18 cellular contexts compared by ENCODE assay signal in the genomic region with DNA sequence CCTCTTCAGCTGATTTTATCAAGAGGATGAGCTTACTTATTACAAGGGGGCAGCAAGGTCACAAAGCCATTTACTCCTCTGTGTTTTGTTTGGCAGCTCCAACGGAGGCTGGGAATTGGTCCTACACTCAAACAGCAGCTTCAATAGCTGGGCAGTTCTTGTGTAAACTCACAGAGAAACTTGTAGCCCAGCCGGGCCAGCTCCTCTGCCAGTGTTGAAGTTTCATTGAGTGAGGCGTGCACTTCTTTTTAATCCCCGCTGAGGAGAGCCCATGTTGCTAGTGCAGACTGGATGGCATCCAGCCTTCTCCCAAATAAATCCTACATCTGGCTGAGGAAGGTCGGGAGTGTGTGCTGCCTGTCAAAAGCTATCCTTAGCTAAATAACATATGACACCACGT. TPM values are rescaled to one million over a fixed set of nuclear protein-coding genes. Genes with fewer than 3 reads are reported as not detected.
DNase-seq lines count a peak whose midpoint lies in the region; ATAC-seq and TF ChIP-seq lines count a peak whose summit lies in the region.
"Had no signal": no experiment of that assay in that cellular context is flagged by ENCODE, and none has a peak within 500 bp of the region (broad histone marks: within the 10 kb centered on the region; RNA-seq: fewer than 3 reads in every experiment).

No MANE protein-coding gene starts in this region.

- no peak overlapping the region for H3K4me3 ChIP-seq in upper lobe of right lung

- H3K4me1 ChIP-seq in upper lobe of right lung: peaks cover 9% of the 10 kb centered on the region

- peak; percentile 79 for ATAC-seq in upper lobe of right lung
- ATAC-seq in HG02642 (IDR thresholded peaks at IDR 0.05; ENCODE audit: poor library complexity, unreplicated experiment): no peak
- ATAC-seq: activated CD4-positive, CD25-positive, alpha-beta regulatory T cell treated with anti-CD3 and anti-CD28 coated beads, Interleukin-2, amount 50 U/mL, for 24 hours; PC-3 had no signal

- peak; percentile 47 for DNase-seq in NCI-H2029 treated with DMSO at 0.1 percent for 48 hours (lab: John Stamatoyannopoulos, UW)
- no peak for DNase-seq in NCI-H2029 (lab: John Stamatoyannopoulos, UW)
- peak; percentile 26 for DNase-seq in fibroblast of gingiva (ENCODE audit: low read depth)
- DNase-seq in midbrain (lab: John Stamatoyannopoulos, UW): peak; percentile 10
- DNase-seq in upper lobe of right lung: no peak
- DNase-seq in stimulated activated naive CD4-positive, alpha-beta T cell (lab: John Stamatoyannopoulos, UW): no peak
- no peak for DNase-seq in caudate nucleus (lab: John Stamatoyannopoulos, UW)
- DNase-seq: 8988T; activated T-cell treated with anti-CD3 and anti-CD28 coated beads, Interleukin-2, amount 50 U/mL, for 1 hour; CD4-positive, alpha-beta T cell; naive B cell; NCI-H2227 treated with DMSO at 0.1 percent for 48 hours; PC-3; T-helper 1 cell had no signal

- H3K27me3 ChIP-seq in upper lobe of right lung: no peaks in the 10 kb centered on the region

- no peaks in the 10 kb centered on the region for H3K36me3 ChIP-seq in upper lobe of right lung

- intact Hi-C loops in upper lobe of right lung (cut with DNase I): no loop called here

- no peak for TF ChIP-seq CTCF in upper lobe of right lung (IDR thresholded peaks at IDR 0.05)

- H3K27ac ChIP-seq in upper lobe of right lung (no peak overlapping the region), caudate nucleus (ENCODE audit: low read depth, low read length) (no peak overlapping the region)

- no peaks in the 10 kb centered on the region for H3K9me3 ChIP-seq in upper lobe of right lung

RNA-seq across cellular contexts. Expression of gene BFSP2, which starts 59.5 kb away (rescaled TPM):
- total RNA-seq in upper lobe of right lung: not detected
- total RNA-seq: CD4-positive, alpha-beta T cell; fibroblast of villous mesenchyme; LHCN-M2; PC-3 had no signal

Comparison
In these comparisons a context has a peak if more than half of its experiments do, and no peak if none do; other contexts are left out.
1. DNase-seq: peak in NCI-H2029 treated with DMSO at 0.1 percent for 48 hours (single experiment), fibroblast of gingiva (single experiment) and midbrain (single experiment); none in NCI-H2029 (single experiment), upper lobe of right lung (single experiment), stimulated activated naive CD4-positive, alpha-beta T cell (0 of 6) and caudate nucleus (0 of 61).